ENCODE assay signal across 8 cellular contexts in the genomic region with DNA sequence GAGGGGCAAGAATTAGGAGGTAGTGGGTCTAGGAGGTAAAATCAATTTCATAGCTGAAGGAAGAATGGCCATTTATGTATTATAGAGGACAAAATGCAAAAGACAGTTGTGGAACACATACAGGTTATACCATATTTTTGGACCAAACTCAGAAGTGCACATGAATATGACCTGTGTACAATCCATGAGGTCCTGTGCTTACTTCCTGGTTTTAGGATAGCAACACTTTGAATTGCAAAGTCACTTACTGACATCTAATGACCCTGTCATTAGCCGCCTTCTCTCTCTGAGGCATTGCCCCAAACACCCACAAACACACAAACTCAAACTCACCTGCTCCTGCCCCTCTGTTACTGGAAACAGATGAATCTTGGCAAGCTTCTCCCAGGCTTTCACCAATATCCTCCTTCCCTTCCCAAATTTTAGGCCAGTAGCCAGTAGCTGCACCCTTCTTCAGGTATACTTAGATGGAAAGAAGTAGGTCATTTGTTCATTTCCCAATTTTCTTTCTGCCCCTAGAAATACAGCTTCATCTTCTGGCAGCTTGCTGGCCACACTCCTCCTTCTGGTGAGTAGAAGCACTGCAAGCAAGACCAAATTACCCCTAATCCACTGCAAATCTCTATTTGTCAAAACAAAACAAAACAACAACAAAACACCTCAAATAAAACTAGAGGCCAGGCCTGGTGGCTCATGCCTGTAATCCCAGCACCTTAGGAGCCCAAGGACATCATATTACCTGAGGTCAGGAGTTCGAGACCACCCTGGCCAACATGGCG. TPM values are rescaled to one million over a fixed set of nuclear protein-coding genes. Genes with fewer than 3 reads are reported as not detected.
DNase-seq lines count a peak whose midpoint lies in the region; ATAC-seq and TF ChIP-seq lines count a peak whose summit lies in the region.

No MANE protein-coding gene starts in this region.

- ATAC-seq in HG03159 (IDR thresholded peaks at IDR 0.05; ENCODE audit: unreplicated experiment), result no peak

- no peaks in the 10 kb centered on the region for H3K9me3 ChIP-seq in Peyer's patch

- DNase-seq in activated CD8-positive, alpha-beta memory T cell treated with anti-CD3 and anti-CD28 coated beads, Interleukin-2, amount 50 U/mL, for 4 hours, result peak; percentile 19
- no peak for DNase-seq in activated CD8-positive, alpha-beta memory T cell treated with anti-CD3 and anti-CD28 coated beads for 24 hours
- DNase-seq in H4 (ENCODE audit: low spot score), result peak; percentile 17
- DNase-seq in Peyer's patch, result no peak
- DNase-seq in fibroblast of peridontal ligament (ENCODE audit: extremely low read depth), result peak; percentile 57
- peak; percentile 16 for DNase-seq in retina
- DNase-seq in cerebellum (ENCODE audit: low spot score), result no peak

- TF ChIP-seq POLR2A in Peyer's patch (IDR thresholded peaks at IDR 0.05), result no peak

- H3K27me3 ChIP-seq in Peyer's patch, result no peaks in the 10 kb centered on the region

- peak overlapping the region in 2 of 4 donors; percentile 44 for H3K27ac ChIP-seq in Peyer's patch

- H3K4me3 ChIP-seq in Peyer's patch, result no peak overlapping the region

- peak; percentile 51 to 81 (median 72) for TF ChIP-seq CTCF in Peyer's patch (IDR thresholded peaks at IDR 0.05)

- H3K36me3 ChIP-seq in Peyer's patch, result no peaks in the 10 kb centered on the region

- H3K4me1 ChIP-seq in Peyer's patch, result peaks cover 0 to 9% (median 0%) of the 10 kb centered on the region in 4 donors

RNA-seq across cellular contexts. Expression of a gene that starts 13.7 kb away (rescaled TPM):
- total RNA-seq in H4 (2014; rRNA removed; shearing (Covaris generic)), result 1,286 and 1,398 TPM in 2 replicates
- total RNA-seq in Peyer's patch, result 1,000 to 10,000 TPM in 1 of 4 donors, 100 to 1,000 TPM in 3; 530 to 1,560 (median 801) TPM
- total RNA-seq in cerebellum, result 808 TPM

RNA-seq across cellular contexts. Expression of a gene that starts 33.3 kb away (rescaled TPM):
- 3.6 and 3.9 TPM in 2 replicates for total RNA-seq in H4 (2014; rRNA removed; shearing (Covaris generic))
- total RNA-seq in Peyer's patch (100 to 1,000 TPM in 1 of 4 donors, 10 to 100 TPM in 3; 16.3 to 135 (median 33.7) TPM), cerebellum (51.3 TPM)

Comparison
In these comparisons a context has a peak if more than half of its experiments do, and no peak if none do; other contexts are left out.
1. DNase-seq: peak in activated CD8-positive, alpha-beta memory T cell treated with anti-CD3 and anti-CD28 coated beads, Interleukin-2, amount 50 U/mL, for 4 hours (single experiment), H4 (single experiment), fibroblast of peridontal ligament (single experiment) and retina (single experiment); none in activated CD8-positive, alpha-beta memory T cell treated with anti-CD3 and anti-CD28 coated beads for 24 hours (single experiment), Peyer's patch (0 of 3) and cerebellum (single experiment).